21 cellular contexts compared by ENCODE assay signal in genomic region chr9:19512432-19512831, GRCh38.
"Had no signal": no experiment of that assay in that cellular context is flagged by ENCODE, and none has a peak within 500 bp of the region (broad histone marks: within the 10 kb centered on the region; RNA-seq: fewer than 3 reads in every experiment).

No MANE protein-coding gene starts in this region.

- DNase-seq: activated CD4-positive, alpha-beta memory T cell treated with anti-CD3 and anti-CD28 coated beads for 36 hours; activated CD4-positive, alpha-beta T cell treated with anti-CD3 and anti-CD28 coated beads, Interleukin-2, amount 10 ng/mL, durations not matched to agents 7 days and 5 days; activated CD4-positive, CD25-positive, alpha-beta regulatory T cell treated with anti-CD3 and anti-CD28 coated beads, Interleukin-2, amount 50 U/mL, for 72 hours; activated CD8-positive, alpha-beta memory T cell treated with anti-CD3 and anti-CD28 coated beads for 24 hours; activated gamma-delta T cell; activated naive CD4-positive, alpha-beta T cell treated with anti-CD3 and anti-CD28 coated beads, Interleukin-2, amount 10 ng/mL, durations not matched to agents 7 days and 5 days; activated naive CD8-positive, alpha-beta T cell treated with anti-CD3 and anti-CD28 coated beads for 36 hours; activated T-cell treated with anti-CD3 and anti-CD28 coated beads, Interleukin-2, amount 50 U/mL, for 48 hours; central memory CD4-positive, alpha-beta T cell; MG63; MV-4-11; NCI-H1436; NCI-H2029 treated with DMSO at 0.1 percent for 48 hours; NCI-H524 treated with DMSO at 0.1 percent for 48 hours; NK-92 treated with Interleukin-12 subunit alpha and Interleukin-12 subunit beta, amount 100 ng/mL, for 24 hours; OCI-M1; Right ventricle myocardium superior; SW 1271 had no signal

- H3K27ac ChIP-seq: breast epithelium, RWPE1, SJSA1 had no signal
